Comparison of ENCODE assay signal across 22 cellular contexts in the genomic region with DNA sequence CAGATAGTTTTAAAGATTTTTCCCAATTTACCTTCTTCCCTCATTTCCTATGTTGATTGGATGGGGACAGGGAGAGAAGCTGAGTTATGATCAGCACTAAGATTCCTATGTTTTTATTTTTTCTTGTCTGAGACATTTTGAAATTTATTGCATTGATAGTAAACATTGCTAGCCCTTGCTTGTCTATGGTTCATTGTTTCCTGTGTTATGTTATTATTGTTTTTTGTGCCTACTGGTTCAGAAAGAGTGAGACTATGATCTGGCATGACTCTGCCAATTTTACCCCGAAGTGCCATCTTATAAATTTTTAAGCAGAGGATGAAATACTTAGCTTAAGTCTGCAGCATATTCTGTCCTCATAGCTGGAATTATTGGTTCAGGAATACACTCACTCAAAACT.
DNase-seq lines count a peak whose midpoint lies in the region; ATAC-seq, FAIRE-seq and TF ChIP-seq lines count a peak whose summit lies in the region.
"Had no signal": no experiment of that assay in that cellular context is flagged by ENCODE, and none has a peak within 500 bp of the region (broad histone marks: within the 10 kb centered on the region; RNA-seq: fewer than 3 reads in every experiment).

No MANE protein-coding gene starts in this region.

- H2AFZ ChIP-seq in ACC112 (ENCODE audit: low read length, unreplicated experiment) (no peak overlapping the region), PC-3 (ENCODE audit: low read length) (no peak overlapping the region)

- intact Hi-C loops in PC-3 (cut with micrococcal nuclease): loop anchor here (5.0 kb wide), 2 partner anchors 51 to 96 kb away; no protein-coding TSS in a partner anchor

- H3K4me2 ChIP-seq in PC-3 (ENCODE audit: low read length): peak overlapping the region; percentile 55
- H3K4me2 ChIP-seq: BLaER1 had no signal

- POLR2A ChIA-PET in PC-3 (lab: Charles Lee; ENCODE audit: unreplicated experiment): no interaction called here

- H3K4me3 ChIP-seq in ACC112 (ENCODE audit: low read depth, low read length) (no peak overlapping the region), PC-3 (ENCODE audit: low read length) (no peak overlapping the region; the same call in 1 of the 2 replicates), bronchial epithelial cell (ENCODE audit: low read depth, low read length) (no peak overlapping the region)
- H3K4me3 ChIP-seq: BLaER1, GM12878, HAP-1 had no signal

- H3K27me3 ChIP-seq in ACC112 (ENCODE audit: insufficient read depth, low read length) (no peaks in the 10 kb centered on the region), PC-3 (ENCODE audit: low read length) (no peaks in the 10 kb centered on the region), bronchial epithelial cell (ENCODE audit: control insufficient read depth, insufficient read depth, low read length) (no peaks in the 10 kb centered on the region)
- H3K27me3 ChIP-seq: BLaER1 had no signal

- peaks cover 14% of the 10 kb centered on the region for H3K4me1 ChIP-seq in ACC112 (ENCODE audit: control insufficient read depth, insufficient read depth, low read length, unreplicated experiment)
- H3K4me1 ChIP-seq in PC-3 (ENCODE audit: insufficient read depth, low read length): peaks cover 45% of the 10 kb centered on the region
- H3K4me1 ChIP-seq: BLaER1, Caco-2, HAP-1 had no signal

- CTCF ChIA-PET in PC-3 (lab: Charles Lee): no interaction called here

- H3K36me3 ChIP-seq in ACC112 (ENCODE audit: insufficient read depth, low read length) (no peaks in the 10 kb centered on the region), PC-3 (ENCODE audit: low read depth, low read length) (no peaks in the 10 kb centered on the region), bronchial epithelial cell (ENCODE audit: control insufficient read depth, insufficient read depth, low read length) (no peaks in the 10 kb centered on the region)
- H3K36me3 ChIP-seq: BLaER1, HAP-1 had no signal

- H3K79me2 ChIP-seq in ACC112 (ENCODE audit: control insufficient read depth, insufficient read depth, low read length, unreplicated experiment) (no peaks in the 10 kb centered on the region), PC-3 (ENCODE audit: low read length) (no peaks in the 10 kb centered on the region)

- BruUV-seq in PC-3 (replicated peaks; lab: Mats Ljungman, UMichigan): no TSS peak

- no peaks in the 10 kb centered on the region for H4K20me1 ChIP-seq in PC-3 (ENCODE audit: low read length)
- H4K20me1 ChIP-seq: BLaER1 had no signal

- 0 out of 2 replicates have a peak overlapping the region, but pooled peaks have one; percentile 4 for H3K9ac ChIP-seq in PC-3 (ENCODE audit: low read length)
- H3K9ac ChIP-seq: BLaER1 had no signal

- H3K9me2 ChIP-seq in PC-3 (replicated peaks; ENCODE audit: low read length): no peaks in the 10 kb centered on the region

- H3K9me3 ChIP-seq in PC-3 (ENCODE audit: low read length): no peaks in the 10 kb centered on the region
- H3K9me3 ChIP-seq: BLaER1, Caco-2, HAP-1 had no signal

- TF ChIP-seq CTCF in PC-3 (conservative IDR thresholded peaks at IDR 0.05; ENCODE audit: low read depth, low read length): no peak
- no peak for TF ChIP-seq CTCF in bronchial epithelial cell (IDR thresholded peaks at IDR 0.05; ENCODE audit: insufficient read depth, low read length, severe bottlenecking)

- peak overlapping the region; percentile 41; the same call in 1 of the 2 replicates for H3K27ac ChIP-seq in ACC112 (ENCODE audit: low read depth, low read length)
- H3K27ac ChIP-seq in PC-3 (ENCODE audit: low read length): peak overlapping the region; percentile 69
- peak overlapping the region; percentile 67 for H3K27ac ChIP-seq in epithelial cell of prostate
- H3K27ac ChIP-seq: BLaER1, C4-2B had no signal

- ATAC-seq in PC-3: peak; percentile 45
- ATAC-seq in GM21526 (IDR thresholded peaks at IDR 0.05; ENCODE audit: low FRiP score, unreplicated experiment): no peak
- ATAC-seq: CD8-positive, alpha-beta T cell; GM12878 had no signal

- DNase-seq in PC-3 (peak; percentile 51), bronchial epithelial cell (ENCODE audit: low read depth) (peak; percentile 71), epithelial cell of prostate (ENCODE audit: low read depth, low spot score) (no peak), NCI-H1436 treated with DMSO at 0.1 percent for 48 hours (lab: John Stamatoyannopoulos, UW) (no peak), NCI-H345 (lab: John Stamatoyannopoulos, UW) (no peak), DMS 273 (lab: John Stamatoyannopoulos, UW; ENCODE audit: unreplicated experiment) (no peak)
- DNase-seq: 8988T; Caco-2; CD4-positive, CD25-positive, alpha-beta regulatory T cell; CD8-positive, alpha-beta T cell; DMS 273 treated with DMSO at 0.1 percent for 48 hours; DMS79; EL; GDM1; HFFc6 had no signal

- no peak for FAIRE-seq in bronchial epithelial cell (lab: Jason Lieb, UNC)
- FAIRE-seq: GM12878, GM19239 had no signal

- H3F3A ChIP-seq in PC-3 (ENCODE audit: low read length, unreplicated experiment): peaks cover 8% of the 10 kb centered on the region

Comparison
In these comparisons a context has a peak if more than half of its experiments do, and no peak if none do; other contexts are left out.
1. DNase-seq: peak in PC-3 (single experiment) and bronchial epithelial cell (single experiment); none in epithelial cell of prostate (single experiment), NCI-H1436 treated with DMSO at 0.1 percent for 48 hours (single experiment), NCI-H345 (single experiment) and DMS 273 (single experiment).
2. Peak in every context shown above with its lines, with median percentiles within 50 percentile points of each other: H3K27ac ChIP-seq.